ENCODE assay signal across 23 cellular contexts in genomic region chr22:19336133-19337075, GRCh38.
"Had no signal": no experiment of that assay in that cellular context is flagged by ENCODE, and none has a peak within 500 bp of the region (broad histone marks: within the 10 kb centered on the region; RNA-seq: fewer than 3 reads in every experiment).

No MANE protein-coding gene starts in this region.

- H3K4me1 ChIP-seq: ascending aorta, esophagus muscularis mucosa, gastroesophageal sphincter, heart left ventricle, lower lobe of right lung, tibial nerve, vagina had no signal

- ATAC-seq: gastroesophageal sphincter; heart left ventricle; lower lobe of right lung; stimulated activated naive CD8-positive, alpha-beta T cell treated with anti-CD3 and anti-CD28 coated beads, Interleukin-15, Interleukin-2, amounts not matched to agents 100 U/mL and 50 U/mL, for 24 hours had no signal

- H3K27ac ChIP-seq: ascending aorta, esophagus muscularis mucosa, gastroesophageal sphincter, heart left ventricle, lower lobe of right lung, tibial nerve, vagina, WERI-Rb-1 had no signal

- H3K4me3 ChIP-seq: ascending aorta, esophagus muscularis mucosa, gastroesophageal sphincter, heart left ventricle, lower lobe of right lung, tibial nerve, vagina had no signal

- H3K4me1 Mint-ChIP-seq: activated naive CD4-positive, alpha-beta T cell treated with anti-CD3 and anti-CD28 coated beads, Interleukin-2, amount 50 U/mL, for 24 hours; nephron progenitor cell had no signal

- H3K27me3 Mint-ChIP-seq: activated naive CD4-positive, alpha-beta T cell treated with anti-CD3 and anti-CD28 coated beads, Interleukin-2, amount 50 U/mL, for 24 hours; dendritic cell treated with granulocyte-macrophage colony-stimulating factor and Interleukin-4, amounts not matched to agents 40 ng/mL and 50 ng/mL, for 4 days had no signal

- H3K27me3 ChIP-seq: ascending aorta, esophagus muscularis mucosa, gastroesophageal sphincter, heart left ventricle, tibial nerve, vagina had no signal

- H3K27ac Mint-ChIP-seq: activated naive CD4-positive, alpha-beta T cell treated with anti-CD3 and anti-CD28 coated beads, Interleukin-2, amount 50 U/mL, for 24 hours; dendritic cell treated with granulocyte-macrophage colony-stimulating factor and Interleukin-4, amounts not matched to agents 40 ng/mL and 50 ng/mL, for 4 days; nephron progenitor cell had no signal

- DNase-seq: activated CD4-positive, alpha-beta T cell treated with anti-CD3 and anti-CD28 coated beads for 1 hour; activated CD8-positive, alpha-beta memory T cell treated with anti-CD3 and anti-CD28 coated beads for 24 hours; activated CD8-positive, alpha-beta memory T cell treated with anti-CD3 and anti-CD28 coated beads, Interleukin-2, amount 50 U/mL, for 48 hours; activated gamma-delta T cell; activated T-cell treated with anti-CD3 and anti-CD28 coated beads, Interleukin-2, amount 50 U/mL, for 48 hours; effector CD8-positive, alpha-beta T cell; heart left ventricle; lower lobe of right lung; nephron progenitor cell; occipital lobe; posterior cingulate gyrus; retina; stimulated activated CD4-positive, alpha-beta T cell treated with anti-CD3 and anti-CD28 coated beads, Interleukin-12 subunit alpha, Interleukin-12 subunit beta, amount 100 ng/mL, for 4 hours; stimulated activated CD4-positive, alpha-beta T cell treated with anti-CD3 and anti-CD28 coated beads, Interleukin-1b, Interleukin-23, amount 100 ng/mL, for 48 hours; stimulated activated naive CD8-positive, alpha-beta T cell treated with anti-CD3 and anti-CD28 coated beads, Interleukin-15, Interleukin-2, amounts not matched to agents 100 U/mL and 50 U/mL, for 24 hours; WERI-Rb-1 had no signal

- H3K4me3 Mint-ChIP-seq: activated naive CD4-positive, alpha-beta T cell treated with anti-CD3 and anti-CD28 coated beads, Interleukin-2, amount 50 U/mL, for 24 hours; dendritic cell treated with granulocyte-macrophage colony-stimulating factor and Interleukin-4, amounts not matched to agents 40 ng/mL and 50 ng/mL, for 4 days; nephron progenitor cell had no signal
